8 cellular contexts compared by ENCODE assay signal in genomic region chr2:105114551-105114950, GRCh38.
DNase-seq lines count a peak whose midpoint lies in the region; ATAC-seq and TF ChIP-seq lines count a peak whose summit lies in the region.

No MANE protein-coding gene starts in this region.

- no peaks in the 10 kb centered on the region for H3K27me3 Mint-ChIP-seq in activated T-helper 17 cell treated with anti-CD3 and anti-CD28 coated beads, Interleukin-2, amount 50 U/mL, for 72 hours

- intact Hi-C loops in psoas muscle (cut with DNase I): loop anchor here (1.0 to 5.0 kb wide), 3 partner anchors 121 to 438 kb away; no protein-coding TSS in a partner anchor

- no peak overlapping the region for H3K9ac ChIP-seq in SU-DHL-6 (ENCODE audit: low read length)

- WGBS in psoas muscle, 3 donors: 27 to 33% (median 27%) methylated on average over 4 of the region's 4 CpGs

- DNase-seq in AML-193 (lab: John Stamatoyannopoulos, UW): peak; percentile 42 to 69
- DNase-seq in NCI-H1417 (lab: John Stamatoyannopoulos, UW): peak; percentile 17 to 79 (median 30)
- peak; percentile 53 to 74 for DNase-seq in foreskin fibroblast
- no peak for DNase-seq in psoas muscle

- H3K79me2 ChIP-seq in SU-DHL-6 (ENCODE audit: insufficient read depth, low read length): no peaks in the 10 kb centered on the region

- H3K9me2 ChIP-seq in SU-DHL-6 (replicated peaks; ENCODE audit: insufficient read depth, low read length): no peaks in the 10 kb centered on the region

- TF ChIP-seq CTCF in SU-DHL-6 (IDR thresholded peaks at IDR 0.05; ENCODE audit: insufficient read depth, low read length, poor library complexity, severe bottlenecking) (peak; percentile 39), foreskin fibroblast (IDR thresholded peaks at IDR 0.05; ENCODE audit: low read depth, low read length) (peak; percentile 56), psoas muscle (IDR thresholded peaks at IDR 0.05) (peak; percentile 88)

- H3K27me3 ChIP-seq in SU-DHL-6 (ENCODE audit: low read length): no peaks in the 10 kb centered on the region
- H3K27me3 ChIP-seq in psoas muscle (ENCODE audit: insufficient read depth in 3 of 3, low read length in 2 of 3): no peaks in the 10 kb centered on the region

- no peaks in the 10 kb centered on the region for H3K36me3 ChIP-seq in SU-DHL-6 (ENCODE audit: low read length)
- H3K36me3 ChIP-seq in psoas muscle (ENCODE audit: insufficient read depth in 1 of 2, low read depth in 1 of 2): no peaks in the 10 kb centered on the region

- H3F3A ChIP-seq in SU-DHL-6 (ENCODE audit: insufficient read depth): no peaks in the 10 kb centered on the region

- H3K36me3 Mint-ChIP-seq in activated T-helper 17 cell treated with anti-CD3 and anti-CD28 coated beads, Interleukin-2, amount 50 U/mL, for 72 hours (ENCODE audit: low read depth): no peaks in the 10 kb centered on the region

- H4K20me1 ChIP-seq in SU-DHL-6 (ENCODE audit: low read depth, low read length): no peaks in the 10 kb centered on the region

- H3K9me3 ChIP-seq in SU-DHL-6 (ENCODE audit: insufficient read depth, low read length): no peaks in the 10 kb centered on the region
- no peaks in the 10 kb centered on the region for H3K9me3 ChIP-seq in psoas muscle

- no peak overlapping the region for H3K4me3 ChIP-seq in SU-DHL-6 (ENCODE audit: insufficient read depth, low read length, poor library complexity, severe bottlenecking)
- H3K4me3 ChIP-seq in foreskin fibroblast (ENCODE audit: low read depth in 1 of 2, low read length in 2 of 2): no peak overlapping the region
- no peak overlapping the region for H3K4me3 ChIP-seq in psoas muscle

- H3K4me1 ChIP-seq in psoas muscle: no peaks in the 10 kb centered on the region

- no peak overlapping the region for H3K4me3 Mint-ChIP-seq in activated T-helper 17 cell treated with anti-CD3 and anti-CD28 coated beads, Interleukin-2, amount 50 U/mL, for 72 hours

- H2AFZ ChIP-seq in SU-DHL-6 (ENCODE audit: low read depth, low read length, severe bottlenecking): no peak overlapping the region

- ATAC-seq in GM19043 (IDR thresholded peaks at IDR 0.05; ENCODE audit: low read depth, unreplicated experiment) (peak; percentile 42), psoas muscle (peak in 3 of 4 donors; percentile 65 to 79 (median 66)), GM19023 (IDR thresholded peaks at IDR 0.05; ENCODE audit: unreplicated experiment) (no peak)
- ATAC-seq in activated T-helper 17 cell treated with anti-CD3 and anti-CD28 coated beads, Interleukin-2, amount 50 U/mL, for 72 hours (replicated peaks): no peak

- H3K27ac ChIP-seq in SU-DHL-6 (ENCODE audit: low read depth, low read length) (no peak overlapping the region), psoas muscle (no peak overlapping the region)

- no peak overlapping the region for H3K4me2 ChIP-seq in SU-DHL-6 (ENCODE audit: low read depth, low read length, poor library complexity, severe bottlenecking)

- no peak overlapping the region for H3K27ac Mint-ChIP-seq in activated T-helper 17 cell treated with anti-CD3 and anti-CD28 coated beads, Interleukin-2, amount 50 U/mL, for 72 hours

- H3K4me1 Mint-ChIP-seq in activated T-helper 17 cell treated with anti-CD3 and anti-CD28 coated beads, Interleukin-2, amount 50 U/mL, for 72 hours: no peaks in the 10 kb centered on the region

- H3K9me3 Mint-ChIP-seq in activated T-helper 17 cell treated with anti-CD3 and anti-CD28 coated beads, Interleukin-2, amount 50 U/mL, for 72 hours: no peaks in the 10 kb centered on the region

Comparison
In these comparisons a context has a peak if more than half of its experiments do, and no peak if none do; other contexts are left out.
1. DNase-seq: peak in AML-193 (2 of 2), NCI-H1417 (3 of 3) and foreskin fibroblast (2 of 2); none in psoas muscle (0 of 2).
2. ATAC-seq: peak in GM19043 (single experiment) and psoas muscle (3 of 4); none in GM19023 (single experiment) and activated T-helper 17 cell treated with anti-CD3 and anti-CD28 coated beads, Interleukin-2, amount 50 U/mL, for 72 hours (single experiment).
3. Peak in every context shown above with its lines, with median percentiles within 50 percentile points of each other: CTCF ChIP-seq.